ENCODE assay signal across 1 cellular context in the genomic region with DNA sequence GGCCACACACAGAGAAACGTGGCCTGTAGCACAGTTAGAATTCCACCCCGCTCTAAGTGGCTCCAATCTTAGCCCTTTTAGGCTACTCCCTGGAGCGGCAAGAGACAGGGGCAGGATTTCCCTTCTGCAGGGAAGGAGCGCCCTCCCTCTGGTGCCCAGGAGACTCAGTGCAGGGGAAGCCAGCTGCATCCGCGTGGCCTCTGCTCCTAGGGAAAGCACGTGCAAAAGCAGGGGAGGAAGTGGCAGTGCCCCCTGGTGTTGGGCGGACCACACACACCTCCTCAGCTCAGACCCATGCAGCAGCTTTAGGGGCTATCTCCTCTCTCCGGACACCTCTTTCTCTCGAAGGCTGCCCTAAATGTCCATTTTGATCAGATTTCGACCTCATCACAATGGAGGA.
TF ChIP-seq lines count a peak whose summit lies in the region.

No MANE protein-coding gene starts in this region.

TF ChIP-seq in IMR-90, 13 proteins besides CTCF, POLR2A, EP300 and RAD21:
- TF ChIP-seq BHLHE40 (IDR thresholded peaks at IDR 0.05; ENCODE audit: low read depth, low read length), result peak; percentile 62; the same call in 1 of the 2 replicates
- TF ChIP-seq SMC3 (IDR thresholded peaks at IDR 0.05; ENCODE audit: low read depth, low read length), result peak; percentile 27; the same call in 1 of the 2 replicates
- TF ChIP-seq CEBPB (IDR thresholded peaks at IDR 0.05; ENCODE audit: low read depth, low read length), result no peak
- no peak for TF ChIP-seq RFX5 (IDR thresholded peaks at IDR 0.05; ENCODE audit: low read depth, low read length)
